ENCODE assay signal across 9 cellular contexts in the genomic region with DNA sequence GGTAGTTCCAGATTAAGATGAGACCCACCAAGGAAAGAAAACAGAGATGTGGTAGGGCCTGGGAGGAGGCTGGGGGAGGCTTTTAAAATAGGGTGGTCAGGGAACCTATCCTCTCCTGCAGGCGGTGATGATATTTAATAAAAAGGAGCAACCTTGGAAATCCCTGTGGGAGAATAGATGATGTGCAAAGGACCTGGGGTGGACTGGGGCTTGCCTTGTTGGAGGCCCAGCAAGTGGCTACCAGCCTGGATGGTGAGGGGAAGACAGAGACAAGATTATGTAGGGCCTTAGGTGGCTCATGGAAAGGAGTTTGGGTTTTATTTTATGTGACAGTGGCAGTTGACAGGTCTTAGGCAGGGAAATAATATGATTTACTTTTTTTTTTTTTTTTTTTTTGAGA. TPM values are rescaled to one million over a fixed set of nuclear protein-coding genes. Genes with fewer than 3 reads are reported as not detected.
DNase-seq lines count a peak whose midpoint lies in the region; ATAC-seq and TF ChIP-seq lines count a peak whose summit lies in the region.
"Had no signal": no experiment of that assay in that cellular context is flagged by ENCODE, and none has a peak within 500 bp of the region (broad histone marks: within the 10 kb centered on the region; RNA-seq: fewer than 3 reads in every experiment).

No MANE protein-coding gene starts in this region.

- TF ChIP-seq CTCF in thyroid gland (IDR thresholded peaks at IDR 0.05) (no peak), suprapubic skin (IDR thresholded peaks at IDR 0.05) (no peak)

- H3K4me3 Mint-ChIP-seq in activated T-cell treated with anti-CD3 and anti-CD28 coated beads, Interleukin-2, amount 50 U/mL, for 72 hours, result peak overlapping the region; percentile 95 to 99
- H3K4me3 Mint-ChIP-seq in activated T-helper 1 cell treated with anti-CD3 and anti-CD28 coated beads, Interleukin-12 subunit alpha, Interleukin-12 subunit beta, Interleukin-2, Interleukin-4 antibody, amounts not matched to agents 30 ng/mL and 10 ng/mL and 1 ng/mL, durations not matched to agents 14 hours and 24 hours and 36 hours, result peak overlapping the region; percentile 94
- peak overlapping the region in 4 of 5 donors; percentile 91 to 99 (median 94) for H3K4me3 Mint-ChIP-seq in immature natural killer cell

- H3K27me3 ChIP-seq in thyroid gland (no peaks in the 10 kb centered on the region), suprapubic skin (no peaks in the 10 kb centered on the region)
- H3K27me3 ChIP-seq: SJCRH30 had no signal

- peaks cover 2 to 5% of the 10 kb centered on the region in 2 donors for H3K4me1 ChIP-seq in thyroid gland
- peaks cover 47% of the 10 kb centered on the region for H3K4me1 ChIP-seq in suprapubic skin
- H3K4me1 ChIP-seq: SJCRH30 had no signal

- no peak for ATAC-seq in activated T-cell treated with anti-CD3 and anti-CD28 coated beads, Interleukin-2, amount 50 U/mL, for 72 hours (replicated peaks in 1 of 2)

- H3K4me3 ChIP-seq in thyroid gland (replicated peaks in 1 of 3) (no peak overlapping the region), suprapubic skin (no peak overlapping the region)

- peaks cover 8 to 9% of the 10 kb centered on the region in 2 donors for H3K36me3 Mint-ChIP-seq in activated T-cell treated with anti-CD3 and anti-CD28 coated beads, Interleukin-2, amount 50 U/mL, for 72 hours (ENCODE audit: insufficient read depth in 2 of 2)
- peaks cover 11% of the 10 kb centered on the region for H3K36me3 Mint-ChIP-seq in activated T-helper 1 cell treated with anti-CD3 and anti-CD28 coated beads, Interleukin-12 subunit alpha, Interleukin-12 subunit beta, Interleukin-2, Interleukin-4 antibody, amounts not matched to agents 30 ng/mL and 10 ng/mL and 1 ng/mL, durations not matched to agents 14 hours and 24 hours and 36 hours (ENCODE audit: low read depth)
- peaks cover 0 to 10% (median 4%) of the 10 kb centered on the region in 3 donors for H3K36me3 Mint-ChIP-seq in immature natural killer cell

- DNase-seq in activated T-cell treated with anti-CD3 and anti-CD28 coated beads, Interleukin-2, amount 50 U/mL, for 72 hours, result no peak
- no peak for DNase-seq in activated T-cell treated with anti-CD3 and anti-CD28 coated beads, Interleukin-2, amount 50 U/mL, for 48 hours
- DNase-seq in activated T-helper 1 cell treated with anti-CD3 and anti-CD28 coated beads, Interleukin-12 subunit alpha, Interleukin-12 subunit beta, Interleukin-2, Interleukin-4 antibody, amounts not matched to agents 30 ng/mL and 10 ng/mL and 1 ng/mL, durations not matched to agents 14 hours and 24 hours and 36 hours (ENCODE audit: low spot score), result no peak
- no peak for DNase-seq in immature natural killer cell
- DNase-seq in thyroid gland, result no peak
- DNase-seq in T1000 (lab: John Stamatoyannopoulos, UW), result no peak
- DNase-seq in suprapubic skin (ENCODE audit: low spot score in 2 of 2), result no peak
- DNase-seq in NCI-H526 treated with DMSO at 0.1 percent for 48 hours (lab: John Stamatoyannopoulos, UW), result no peak

- H3K4me1 Mint-ChIP-seq in activated T-cell treated with anti-CD3 and anti-CD28 coated beads, Interleukin-2, amount 50 U/mL, for 72 hours (ENCODE audit: low read depth), result peaks cover 49% of the 10 kb centered on the region
- peaks cover 50% of the 10 kb centered on the region for H3K4me1 Mint-ChIP-seq in activated T-helper 1 cell treated with anti-CD3 and anti-CD28 coated beads, Interleukin-12 subunit alpha, Interleukin-12 subunit beta, Interleukin-2, Interleukin-4 antibody, amounts not matched to agents 30 ng/mL and 10 ng/mL and 1 ng/mL, durations not matched to agents 14 hours and 24 hours and 36 hours (ENCODE audit: low read depth)
- H3K4me1 Mint-ChIP-seq in immature natural killer cell, result peaks cover 40 to 62% of the 10 kb centered on the region in 2 donors

- TF ChIP-seq POLR2A in thyroid gland (IDR thresholded peaks at IDR 0.05) (no peak), suprapubic skin (IDR thresholded peaks at IDR 0.05) (no peak)

- WGBS in thyroid gland, 2 donors, result 90 to 97% methylated on average over 1 of the region's 1 CpG
- WGBS in suprapubic skin, result 93% methylated on average over 1 of the region's 1 CpG

- no peaks in the 10 kb centered on the region for H3K9me3 Mint-ChIP-seq in activated T-cell treated with anti-CD3 and anti-CD28 coated beads, Interleukin-2, amount 50 U/mL, for 72 hours
- H3K9me3 Mint-ChIP-seq in activated T-helper 1 cell treated with anti-CD3 and anti-CD28 coated beads, Interleukin-12 subunit alpha, Interleukin-12 subunit beta, Interleukin-2, Interleukin-4 antibody, amounts not matched to agents 30 ng/mL and 10 ng/mL and 1 ng/mL, durations not matched to agents 14 hours and 24 hours and 36 hours, result no peaks in the 10 kb centered on the region
- H3K9me3 Mint-ChIP-seq in immature natural killer cell, result peaks cover 0 to 3% (median 0%) of the 10 kb centered on the region in 6 donors

- TF ChIP-seq EP300 in suprapubic skin (IDR thresholded peaks at IDR 0.05), result no peak

- H3K36me3 ChIP-seq in thyroid gland (peaks cover 0 to 6% of the 10 kb centered on the region in 2 donors), suprapubic skin (peaks cover 8% of the 10 kb centered on the region)
- H3K36me3 ChIP-seq: SJCRH30 had no signal

- H3K9me3 ChIP-seq in thyroid gland (no peaks in the 10 kb centered on the region), suprapubic skin (no peaks in the 10 kb centered on the region)
- H3K9me3 ChIP-seq: SJCRH30 had no signal

- peak overlapping the region; percentile 99 for H3K27ac Mint-ChIP-seq in activated T-cell treated with anti-CD3 and anti-CD28 coated beads, Interleukin-2, amount 50 U/mL, for 72 hours
- peak overlapping the region; percentile 90 for H3K27ac Mint-ChIP-seq in activated T-helper 1 cell treated with anti-CD3 and anti-CD28 coated beads, Interleukin-12 subunit alpha, Interleukin-12 subunit beta, Interleukin-2, Interleukin-4 antibody, amounts not matched to agents 30 ng/mL and 10 ng/mL and 1 ng/mL, durations not matched to agents 14 hours and 24 hours and 36 hours
- peak overlapping the region; percentile 97 to 100 (median 99) for H3K27ac Mint-ChIP-seq in immature natural killer cell

- H3K27me3 Mint-ChIP-seq in activated T-cell treated with anti-CD3 and anti-CD28 coated beads, Interleukin-2, amount 50 U/mL, for 72 hours (ENCODE audit: low read depth), result no peaks in the 10 kb centered on the region
- peaks cover 3% of the 10 kb centered on the region for H3K27me3 Mint-ChIP-seq in activated T-helper 1 cell treated with anti-CD3 and anti-CD28 coated beads, Interleukin-12 subunit alpha, Interleukin-12 subunit beta, Interleukin-2, Interleukin-4 antibody, amounts not matched to agents 30 ng/mL and 10 ng/mL and 1 ng/mL, durations not matched to agents 14 hours and 24 hours and 36 hours (ENCODE audit: insufficient read depth)
- H3K27me3 Mint-ChIP-seq in immature natural killer cell (ENCODE audit: low read depth in 3 of 3), result peaks cover 24 to 31% (median 29%) of the 10 kb centered on the region in 3 donors

- H3K27ac ChIP-seq in thyroid gland (peak overlapping the region in 2 of 3 donors; percentile 92 to 93), suprapubic skin (no peak overlapping the region)
- H3K27ac ChIP-seq: SJCRH30 had no signal

- intact Hi-C loops in activated T-helper 1 cell treated with anti-CD3 and anti-CD28 coated beads, Interleukin-12 subunit alpha, Interleukin-12 subunit beta, Interleukin-2, Interleukin-4 antibody, amounts not matched to agents 30 ng/mL and 10 ng/mL and 1 ng/mL, durations not matched to agents 14 hours and 24 hours and 36 hours (cut with micrococcal nuclease), result no loop called here
- intact Hi-C loops in thyroid gland (cut with DNase I), result loop anchor here (5.0 kb wide), 3 partner anchors 92 to 292 kb away; partner anchors contain the start of genes EEF2K and MOSMO

RNA-seq across cellular contexts. Expression of gene POLR3E, which starts 1.8 kb away (rescaled TPM):
- total RNA-seq in activated T-cell treated with anti-CD3 and anti-CD28 coated beads, Interleukin-2, amount 50 U/mL, for 72 hours, result 10 to 100 TPM; 57.5 to 59.5 TPM
- 107 and 111 TPM in 2 replicates for total RNA-seq in activated T-helper 1 cell treated with anti-CD3 and anti-CD28 coated beads, Interleukin-12 subunit alpha, Interleukin-12 subunit beta, Interleukin-2, Interleukin-4 antibody, amounts not matched to agents 30 ng/mL and 10 ng/mL and 1 ng/mL, durations not matched to agents 14 hours and 24 hours and 36 hours
- polyA plus RNA-seq in immature natural killer cell, result 10 to 100 TPM in 1 of 3 donors, 1 to 10 TPM in 2; 2.9 to 21.5 (median 6.9) TPM
- total RNA-seq in thyroid gland, result 100 to 1,000 TPM in 1 of 4 donors, 10 to 100 TPM in 3; 66.7 to 115 (median 82.8) TPM
- 100 to 1,000 TPM in 1 of 4 donors, 10 to 100 TPM in 3; 63.3 to 116 (median 89.0) TPM for total RNA-seq in suprapubic skin
